In genomic region chr2:69509011-69509749, GRCh38 we compare ENCODE assay signal across 13 cellular contexts.
A peak's percentile ranks its signal among the peaks of the same experiment; 100 is the strongest.
DNase-seq lines count a peak whose midpoint lies in the region; ATAC-seq and TF ChIP-seq lines count a peak whose summit lies in the region.
"Had no signal": no experiment of that assay in that cellular context is flagged by ENCODE, and none has a peak within 500 bp of the region (broad histone marks: within the 10 kb centered on the region; RNA-seq: fewer than 3 reads in every experiment).

No MANE protein-coding gene starts in this region.

- no peaks in the 10 kb centered on the region for H3K27me3 Mint-ChIP-seq in brain

- no peaks in the 10 kb centered on the region for H3K9me3 ChIP-seq in neuronal stem cell (replicated peaks in 1 of 2; ENCODE audit: control insufficient read depth in 2 of 2, insufficient read depth in 1 of 2, low read depth in 1 of 2, low read length in 2 of 2)
- H3K9me3 ChIP-seq in hepatocyte (ENCODE audit: low read depth), result no peaks in the 10 kb centered on the region
- H3K9me3 ChIP-seq: SJSA1, suprapubic skin had no signal

- H3K27me3 ChIP-seq in neuronal stem cell (ENCODE audit: control insufficient read depth in 3 of 3, insufficient read depth in 3 of 3, low read depth in 1 of 3, low read length in 3 of 3) (no peaks in the 10 kb centered on the region), hepatocyte (no peaks in the 10 kb centered on the region)
- H3K27me3 ChIP-seq: SJSA1, suprapubic skin had no signal

- H3K23ac ChIP-seq in neuronal stem cell (ENCODE audit: low read depth, low read length, poor library complexity), result peak overlapping the region; percentile 20

- peaks cover 24% of the 10 kb centered on the region for H3K4me1 Mint-ChIP-seq in brain

- no CpG with 5 or more reads among the region's 7 CpGs for WGBS in neuronal stem cell (ENCODE audit: extremely low coverage in 2 of 2, insufficient read length in 2 of 2, insufficient replicate concordance in 1 of 2), 2 donors
- WGBS in hepatocyte (ENCODE audit: low lambda C conversion rate, missing lambda C conversion rate), result 88% methylated on average over 7 of the region's 7 CpGs

- H3K9me2 ChIP-seq in hepatocyte (replicated peaks; ENCODE audit: insufficient read depth), result no peaks in the 10 kb centered on the region

- no peak overlapping the region for H2BK5ac ChIP-seq in neuronal stem cell (ENCODE audit: low read length)

- H3K4me2 ChIP-seq in neuronal stem cell (ENCODE audit: insufficient read depth, low read length, poor library complexity, severe bottlenecking), result no peak overlapping the region
- no peak overlapping the region for H3K4me2 ChIP-seq in hepatocyte

- no peak overlapping the region for H3K4me3 ChIP-seq in neuronal stem cell (ENCODE audit: low read length in 2 of 2)
- no peak overlapping the region for H3K4me3 ChIP-seq in hepatocyte
- H3K4me3 ChIP-seq: SJSA1, suprapubic skin had no signal

- peaks cover 95% of the 10 kb centered on the region for H3K36me3 Mint-ChIP-seq in brain

- no peak overlapping the region for H4K91ac ChIP-seq in neuronal stem cell (ENCODE audit: low read depth, low read length, poor library complexity)

- no peak overlapping the region for H3K4me3 Mint-ChIP-seq in brain

- TF ChIP-seq CTCF in brain (conservative IDR thresholded peaks at IDR 0.05) (no peak), hepatocyte (IDR thresholded peaks at IDR 0.05; ENCODE audit: poor library complexity) (no peak)

- no peak overlapping the region for H2BK12ac ChIP-seq in neuronal stem cell (ENCODE audit: low read length)

- no peak overlapping the region for H3K27ac ChIP-seq in neuronal stem cell (replicated peaks; ENCODE audit: low read length)
- H3K27ac ChIP-seq in hepatocyte, result no peak overlapping the region
- H3K27ac ChIP-seq: SJSA1, suprapubic skin had no signal

- H2AFZ ChIP-seq in neuronal stem cell (ENCODE audit: low read length) (no peak overlapping the region), hepatocyte (no peak overlapping the region)

- H3K4ac ChIP-seq in neuronal stem cell (ENCODE audit: low read length), result no peak overlapping the region

- no peak overlapping the region for H3K9ac ChIP-seq in neuronal stem cell (ENCODE audit: low read depth, low read length, poor library complexity)

- ATAC-seq in SK-N-SH treated with all-trans-retinoic acid at 6 μM for 48 hours (no peak), HG03378 (IDR thresholded peaks at IDR 0.05; ENCODE audit: unreplicated experiment) (no peak)

- peaks cover 5 to 84% of the 10 kb centered on the region in 2 donors for H3K36me3 ChIP-seq in neuronal stem cell (replicated peaks in 1 of 2; ENCODE audit: control insufficient read depth in 2 of 2, insufficient read depth in 2 of 2, low read length in 2 of 2)
- no peaks in the 10 kb centered on the region for H3K36me3 ChIP-seq in hepatocyte (replicated peaks; ENCODE audit: insufficient read depth, low read depth)

- H3K79me2 ChIP-seq in hepatocyte, result no peaks in the 10 kb centered on the region

- H4K20me1 ChIP-seq in hepatocyte (ENCODE audit: insufficient read depth, poor library complexity, severe bottlenecking), result no peaks in the 10 kb centered on the region

- peaks cover 2% of the 10 kb centered on the region in 2 donors for H3K4me1 ChIP-seq in neuronal stem cell (ENCODE audit: control insufficient read depth in 2 of 2, insufficient read depth in 1 of 2, low read depth in 1 of 2, low read length in 2 of 2)
- H3K4me1 ChIP-seq in hepatocyte (ENCODE audit: insufficient read depth), result no peaks in the 10 kb centered on the region
- H3K4me1 ChIP-seq: SJSA1, suprapubic skin had no signal

- peak overlapping the region; percentile 47 for H3K14ac ChIP-seq in neuronal stem cell (ENCODE audit: low read length)

- H3K79me1 ChIP-seq in neuronal stem cell (ENCODE audit: low read depth, low read length), result no peaks in the 10 kb centered on the region

- DNase-seq in DMS53 (lab: John Stamatoyannopoulos, UW), result peak; percentile 82
- DNase-seq in NCI-H2029 treated with DMSO at 0.1 percent for 48 hours (lab: John Stamatoyannopoulos, UW), result peak; percentile 9
- no peak for DNase-seq in neuronal stem cell (ENCODE audit: low spot score)
- no peak for DNase-seq in HuH-7.5 (ENCODE audit: low spot score)
- DNase-seq in hepatocyte (ENCODE audit: low spot score), result no peak
- DNase-seq: foreskin melanocyte; NCI-H1092 treated with DMSO at 0.1 percent for 48 hours; stimulated activated CD4-positive, alpha-beta T cell treated with anti-CD3 and anti-CD28 coated beads, Interleukin-1b, Interleukin-23, amount 100 ng/mL, for 48 hours had no signal

- H3K18ac ChIP-seq in neuronal stem cell (ENCODE audit: low read length), result no peak overlapping the region

- H3K9me3 Mint-ChIP-seq in brain, result no peaks in the 10 kb centered on the region

- no peak overlapping the region for H2BK15ac ChIP-seq in neuronal stem cell (ENCODE audit: low read length)

- peak overlapping the region in 3 of 5 experiments; percentile 18 to 60 (median 60) for H3K27ac Mint-ChIP-seq in brain

- no peak overlapping the region for H4K8ac ChIP-seq in neuronal stem cell (ENCODE audit: low read depth, low read length)

- no peak overlapping the region for H2AK5ac ChIP-seq in neuronal stem cell (ENCODE audit: low read depth, low read length)

- H2BK120ac ChIP-seq in neuronal stem cell (ENCODE audit: low read depth, low read length), result no peak overlapping the region

TF ChIP-seq in SK-N-SH treated with all-trans-retinoic acid at 6 μM for 48 hours, 23 proteins besides CTCF, POLR2A, EP300 and RAD21:
- no peak for TF ChIP-seq ISL1 (CRISPR knock-in tag; IDR thresholded peaks at IDR 0.05)
- no peak for TF ChIP-seq TCF4 (CRISPR knock-in tag; IDR thresholded peaks at IDR 0.05; ENCODE audit: borderline replicate concordance)
- no peak for TF ChIP-seq OSR1 (CRISPR knock-in tag; IDR thresholded peaks at IDR 0.05)
- no peak for TF ChIP-seq ZNF8 (CRISPR knock-in tag; IDR thresholded peaks at IDR 0.05)
- TF ChIP-seq, protein P1, sequence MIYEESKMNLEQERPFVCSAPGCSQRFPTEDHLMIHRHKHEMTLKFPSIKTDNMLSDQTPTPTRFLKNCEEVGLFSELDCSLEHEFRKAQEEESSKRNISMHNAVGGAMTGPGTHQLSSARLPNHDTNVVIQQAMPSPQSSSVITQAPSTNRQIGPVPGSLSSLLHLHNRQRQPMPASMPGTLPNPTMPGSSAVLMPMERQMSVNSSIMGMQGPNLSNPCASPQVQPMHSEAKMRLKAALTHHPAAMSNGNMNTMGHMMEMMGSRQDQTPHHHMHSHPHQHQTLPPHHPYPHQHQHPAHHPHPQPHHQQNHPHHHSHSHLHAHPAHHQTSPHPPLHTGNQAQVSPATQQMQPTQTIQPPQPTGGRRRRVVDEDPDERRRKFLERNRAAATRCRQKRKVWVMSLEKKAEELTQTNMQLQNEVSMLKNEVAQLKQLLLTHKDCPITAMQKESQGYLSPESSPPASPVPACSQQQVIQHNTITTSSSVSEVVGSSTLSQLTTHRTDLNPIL (CRISPR knock-in tag; IDR thresholded peaks at IDR 0.05; ENCODE audit: low read depth), result no peak
- no peak for TF ChIP-seq ARNTL (CRISPR knock-in tag; IDR thresholded peaks at IDR 0.05; ENCODE audit: borderline replicate concordance, low read depth)
- TF ChIP-seq, protein P2, sequence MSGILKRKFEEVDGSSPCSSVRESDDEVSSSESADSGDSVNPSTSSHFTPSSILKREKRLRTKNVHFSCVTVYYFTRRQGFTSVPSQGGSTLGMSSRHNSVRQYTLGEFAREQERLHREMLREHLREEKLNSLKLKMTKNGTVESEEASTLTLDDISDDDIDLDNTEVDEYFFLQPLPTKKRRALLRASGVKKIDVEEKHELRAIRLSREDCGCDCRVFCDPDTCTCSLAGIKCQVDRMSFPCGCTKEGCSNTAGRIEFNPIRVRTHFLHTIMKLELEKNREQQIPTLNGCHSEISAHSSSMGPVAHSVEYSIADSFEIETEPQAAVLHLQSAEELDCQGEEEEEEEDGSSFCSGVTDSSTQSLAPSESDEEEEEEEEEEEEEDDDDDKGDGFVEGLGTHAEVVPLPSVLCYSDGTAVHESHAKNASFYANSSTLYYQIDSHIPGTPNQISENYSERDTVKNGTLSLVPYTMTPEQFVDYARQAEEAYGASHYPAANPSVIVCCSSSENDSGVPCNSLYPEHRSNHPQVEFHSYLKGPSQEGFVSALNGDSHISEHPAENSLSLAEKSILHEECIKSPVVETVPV (CRISPR knock-in tag; IDR thresholded peaks at IDR 0.05), result no peak
- TF ChIP-seq ZC3H10 (CRISPR knock-in tag; IDR thresholded peaks at IDR 0.05), result no peak
- no peak for TF ChIP-seq SNAI2 (CRISPR knock-in tag; IDR thresholded peaks at IDR 0.05)
- TF ChIP-seq ZFP3 (CRISPR knock-in tag; IDR thresholded peaks at IDR 0.05), result no peak
- no peak for TF ChIP-seq BACH2 (CRISPR knock-in tag; IDR thresholded peaks at IDR 0.05; ENCODE audit: borderline replicate concordance)
- no peak for TF ChIP-seq GLIS3 (CRISPR knock-in tag; IDR thresholded peaks at IDR 0.05)
- TF ChIP-seq ZNF565 (CRISPR knock-in tag; conservative IDR thresholded peaks at IDR 0.05; ENCODE audit: low read depth), result no peak
TF ChIP-seq in SK-N-SH treated with all-trans-retinoic acid at 6 μM for 48 hours: peak in this region for 0.

Comparison
In these comparisons a context has a peak if more than half of its experiments do, and no peak if none do; other contexts are left out.
1. DNase-seq: peak in DMS53 (single experiment) and NCI-H2029 treated with DMSO at 0.1 percent for 48 hours (single experiment); none in neuronal stem cell (single experiment), HuH-7.5 (single experiment) and hepatocyte (single experiment).